ENCODE assay signal across 24 cellular contexts in the genomic region with DNA sequence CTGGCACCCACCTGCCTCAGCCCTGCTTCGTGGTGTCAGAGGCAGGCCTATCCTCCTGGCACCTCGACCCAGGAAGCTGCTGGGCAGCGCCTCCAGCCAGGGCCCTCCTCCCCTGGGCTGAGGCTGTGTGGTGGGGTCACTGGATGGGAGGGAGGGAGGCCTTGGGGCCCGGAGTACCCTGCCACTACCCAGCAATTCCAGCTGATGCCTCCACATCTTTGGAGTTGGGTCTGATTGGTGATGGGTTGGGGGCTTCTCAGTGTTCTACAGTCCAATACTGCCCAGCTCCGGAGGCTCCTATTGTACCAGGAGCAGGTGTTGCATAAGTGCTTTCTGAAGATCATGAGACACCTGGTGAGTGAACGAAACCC.
"Had no signal": no experiment of that assay in that cellular context is flagged by ENCODE, and none has a peak within 500 bp of the region (broad histone marks: within the 10 kb centered on the region; RNA-seq: fewer than 3 reads in every experiment).

No MANE protein-coding gene starts in this region.

- H3K4me3 ChIP-seq: adrenal gland, body of pancreas, breast epithelium had no signal

- DNase-seq: activated CD4-positive, alpha-beta memory T cell treated with anti-CD3 and anti-CD28 coated beads for 36 hours; activated CD4-positive, alpha-beta T cell treated with anti-CD3 and anti-CD28 coated beads, Interleukin-2, amount 10 ng/mL, durations not matched to agents 24 days and 14 days; activated CD8-positive, alpha-beta memory T cell treated with anti-CD3 and anti-CD28 coated beads, Interleukin-2, amount 50 U/mL, for 4 hours; activated gamma-delta T cell treated with Interleukin-2 at 50 U/mL for 16 hours; activated naive CD4-positive, alpha-beta T cell treated with anti-CD3 and anti-CD28 coated beads for 36 hours; activated T-cell treated with anti-CD3 and anti-CD28 coated beads, Interleukin-2, amount 50 U/mL, for 72 hours; Karpas-422; KBM-7; NCI-H1105; NCI-H1417 treated with DMSO at 0.1 percent for 48 hours; NCI-H187 treated with DMSO at 0.1 percent for 48 hours; NCI-H2081; NCI-H226; NCI-H446 treated with DMSO at 0.1 percent for 48 hours; NCI-H524; OCI-M1; Right ventricle myocardium superior had no signal

- H3K36me3 ChIP-seq: breast epithelium had no signal

- H3K36me3 Mint-ChIP-seq: activated CD4-positive, alpha-beta memory T cell treated with anti-CD3 and anti-CD28 coated beads for 36 hours; activated naive CD4-positive, alpha-beta T cell treated with anti-CD3 and anti-CD28 coated beads, Interleukin-2, amount 50 U/mL, for 72 hours had no signal

- H3K9me3 ChIP-seq: adrenal gland, body of pancreas, breast epithelium had no signal

- H3K27ac ChIP-seq: adrenal gland, body of pancreas, breast epithelium had no signal

- H3K4me3 Mint-ChIP-seq: activated CD4-positive, alpha-beta memory T cell treated with anti-CD3 and anti-CD28 coated beads for 36 hours; activated CD4-positive, alpha-beta T cell treated with anti-CD3 and anti-CD28 coated beads, Interleukin-2, amount 10 ng/mL, durations not matched to agents 24 days and 14 days; activated naive CD4-positive, alpha-beta T cell treated with anti-CD3 and anti-CD28 coated beads for 36 hours; activated T-cell treated with anti-CD3 and anti-CD28 coated beads, Interleukin-2, amount 50 U/mL, for 72 hours; activated T-helper 17 cell treated with anti-CD3 and anti-CD28 coated beads, Interleukin-2, amount 50 U/mL, for 72 hours; T-helper 1 cell treated with Interleukin-12 subunit alpha and Interleukin-12 subunit beta and Interleukin-4 antibody, amounts not matched to agents 30 μg/mL and 1 μg/mL, for 36 hours; T-helper 2 cell treated with Interferon-gamma antibody and Interleukin-4, amounts not matched to agents 5 μg/mL and 100 μg/mL, for 36 hours had no signal

- H3K27me3 ChIP-seq: adrenal gland, body of pancreas, breast epithelium had no signal

- H3K9me3 Mint-ChIP-seq: activated CD4-positive, alpha-beta memory T cell treated with anti-CD3 and anti-CD28 coated beads for 36 hours; activated CD4-positive, alpha-beta T cell treated with anti-CD3 and anti-CD28 coated beads, Interleukin-2, amount 10 ng/mL, durations not matched to agents 24 days and 14 days; activated naive CD4-positive, alpha-beta T cell treated with anti-CD3 and anti-CD28 coated beads for 36 hours; activated naive CD4-positive, alpha-beta T cell treated with anti-CD3 and anti-CD28 coated beads, Interleukin-2, amount 50 U/mL, for 72 hours; activated T-cell treated with anti-CD3 and anti-CD28 coated beads, Interleukin-2, amount 50 U/mL, for 72 hours; activated T-helper 17 cell treated with anti-CD3 and anti-CD28 coated beads, Interleukin-2, amount 50 U/mL, for 72 hours; T-helper 1 cell treated with Interleukin-12 subunit alpha and Interleukin-12 subunit beta and Interleukin-4 antibody, amounts not matched to agents 30 μg/mL and 1 μg/mL, for 36 hours; T-helper 2 cell treated with Interferon-gamma antibody and Interleukin-4, amounts not matched to agents 5 μg/mL and 100 μg/mL, for 36 hours had no signal

- H3K27ac Mint-ChIP-seq: activated CD4-positive, alpha-beta memory T cell treated with anti-CD3 and anti-CD28 coated beads for 36 hours; activated CD4-positive, alpha-beta T cell treated with anti-CD3 and anti-CD28 coated beads, Interleukin-2, amount 10 ng/mL, durations not matched to agents 24 days and 14 days; activated naive CD4-positive, alpha-beta T cell treated with anti-CD3 and anti-CD28 coated beads for 36 hours; activated naive CD4-positive, alpha-beta T cell treated with anti-CD3 and anti-CD28 coated beads, Interleukin-2, amount 50 U/mL, for 72 hours; activated T-cell treated with anti-CD3 and anti-CD28 coated beads, Interleukin-2, amount 50 U/mL, for 72 hours; activated T-helper 17 cell treated with anti-CD3 and anti-CD28 coated beads, Interleukin-2, amount 50 U/mL, for 72 hours; T-helper 1 cell treated with Interleukin-12 subunit alpha and Interleukin-12 subunit beta and Interleukin-4 antibody, amounts not matched to agents 30 μg/mL and 1 μg/mL, for 36 hours; T-helper 2 cell treated with Interferon-gamma antibody and Interleukin-4, amounts not matched to agents 5 μg/mL and 100 μg/mL, for 36 hours had no signal

- H3K27me3 Mint-ChIP-seq: activated CD4-positive, alpha-beta memory T cell treated with anti-CD3 and anti-CD28 coated beads for 36 hours; activated CD4-positive, alpha-beta T cell treated with anti-CD3 and anti-CD28 coated beads, Interleukin-2, amount 10 ng/mL, durations not matched to agents 24 days and 14 days; activated T-helper 17 cell treated with anti-CD3 and anti-CD28 coated beads, Interleukin-2, amount 50 U/mL, for 72 hours had no signal
